Comparison of ENCODE assay signal across 9 cellular contexts in the genomic region with DNA sequence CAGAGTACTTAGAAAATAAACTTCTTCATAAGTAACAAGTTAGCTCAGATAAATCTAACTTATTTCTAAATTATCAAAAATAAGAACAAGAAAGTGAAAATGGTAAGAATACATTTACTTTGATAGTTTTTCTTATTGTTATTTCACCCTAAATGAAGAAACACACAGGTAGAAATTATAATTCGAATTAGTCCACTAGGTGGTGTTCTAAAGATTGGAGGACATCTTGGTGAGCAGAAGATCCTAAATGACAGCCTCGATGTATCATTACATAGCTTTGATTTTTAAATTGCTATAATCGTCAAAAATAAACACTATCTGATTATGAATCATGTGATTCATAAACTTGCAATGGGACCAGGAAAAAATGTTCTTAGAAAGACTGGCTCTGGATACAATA.
A peak's percentile ranks its signal among the peaks of the same experiment; 100 is the strongest.
DNase-seq lines count a peak whose midpoint lies in the region; ATAC-seq, FAIRE-seq and TF ChIP-seq lines count a peak whose summit lies in the region.
"Had no signal": no experiment of that assay in that cellular context is flagged by ENCODE, and none has a peak within 500 bp of the region (broad histone marks: within the 10 kb centered on the region; RNA-seq: fewer than 3 reads in every experiment).

No MANE protein-coding gene starts in this region.

- intact Hi-C loops in dorsolateral prefrontal cortex (cut with DNase I): no loop called here
- intact Hi-C loops in testis (cut with DNase I; ENCODE audit: low total_unique reads): no loop called here

- no peaks in the 10 kb centered on the region for H3K27me3 ChIP-seq in dorsolateral prefrontal cortex
- H3K27me3 ChIP-seq in testis: no peaks in the 10 kb centered on the region
- H3K27me3 ChIP-seq: stomach had no signal

- no peaks in the 10 kb centered on the region for H3K4me1 ChIP-seq in testis
- H3K4me1 ChIP-seq: stomach had no signal

- no peak overlapping the region for H3K27ac ChIP-seq in dorsolateral prefrontal cortex
- no peak overlapping the region for H3K27ac ChIP-seq in testis
- H3K27ac ChIP-seq: stomach had no signal

- no peak for FAIRE-seq in HTR-8/SVneo (lab: Jason Lieb, UNC)

- no peak for ATAC-seq in HG02981 (IDR thresholded peaks at IDR 0.05; ENCODE audit: unreplicated experiment)

- peak in 46 of 56 donors; percentile 9 to 60 (median 32) for TF ChIP-seq CTCF in dorsolateral prefrontal cortex (IDR thresholded peaks at IDR 0.05 in 54 of 56, conservative IDR thresholded peaks at IDR 0.05 in 2 of 56; ENCODE audit: low read depth in 1 of 56, partially characterized antibody in 56 of 56)
- TF ChIP-seq CTCF in testis (IDR thresholded peaks at IDR 0.05): peak in 2 of 3 experiments; percentile 39 to 42

- no peaks in the 10 kb centered on the region for H3K36me3 ChIP-seq in testis (ENCODE audit: low read depth, missing control alignments)
- H3K36me3 ChIP-seq: stomach had no signal

- H3K4me3 ChIP-seq in dorsolateral prefrontal cortex: no peak overlapping the region
- no peak overlapping the region for H3K4me3 ChIP-seq in testis
- H3K4me3 ChIP-seq: stomach had no signal

- 45 to 56% methylated on average over 3 of the region's 3 CpGs for WGBS in testis, 2 donors

- H3K9me3 ChIP-seq in testis: no peaks in the 10 kb centered on the region
- H3K9me3 ChIP-seq: stomach had no signal

- no peak for TF ChIP-seq POLR2A in testis (IDR thresholded peaks at IDR 0.05)

- DNase-seq in SKM-1 treated with dmso at 0.1 percent for 144 hours (lab: John Stamatoyannopoulos, UW; ENCODE audit: unreplicated experiment) (peak; percentile 6), SKM-1 (lab: John Stamatoyannopoulos, UW; ENCODE audit: unreplicated experiment) (no peak), HTR-8/SVneo (ENCODE audit: insufficient read length, low spot score) (peak; percentile 8), dorsolateral prefrontal cortex (no peak), testis (no peak), NCI-H524 treated with DMSO at 0.1 percent for 48 hours (lab: John Stamatoyannopoulos, UW) (no peak), Ammon's horn (ENCODE audit: low spot score) (no peak)
- DNase-seq: stomach had no signal

Comparison
In these comparisons a context has a peak if more than half of its experiments do, and no peak if none do; other contexts are left out.
1. DNase-seq: peak in SKM-1 treated with dmso at 0.1 percent for 144 hours (single experiment) and HTR-8/SVneo (single experiment); none in SKM-1 (single experiment), dorsolateral prefrontal cortex (0 of 10), testis (single experiment), NCI-H524 treated with DMSO at 0.1 percent for 48 hours (single experiment) and Ammon's horn (single experiment).